27 cellular contexts compared by ENCODE assay signal in genomic region chr20:34849778-34850177, GRCh38.
"Had no signal": no experiment of that assay in that cellular context is flagged by ENCODE, and none has a peak within 500 bp of the region (broad histone marks: within the 10 kb centered on the region; RNA-seq: fewer than 3 reads in every experiment).

No MANE protein-coding gene starts in this region.

- H3K4me1 ChIP-seq: stomach, suprapubic skin, testis, thyroid gland, tibial artery, tibial nerve, transverse colon, upper lobe of left lung, upper lobe of right lung, uterus, vagina had no signal

- H3K27me3 ChIP-seq: stomach, suprapubic skin, testis, thyroid gland, tibial artery, tibial nerve, transverse colon, upper lobe of left lung, upper lobe of right lung, uterus, vagina had no signal

- H3K4me3 ChIP-seq: stomach, suprapubic skin, testis, thoracic aorta, thyroid gland, tibial artery, tibial nerve, transverse colon, upper lobe of left lung, upper lobe of right lung, uterus, vagina had no signal

- H3K27ac ChIP-seq: stomach, suprapubic skin, testis, thoracic aorta, thyroid gland, tibial artery, tibial nerve, transverse colon, upper lobe of left lung, upper lobe of right lung, uterus, vagina had no signal

- H3K9me3 ChIP-seq: stomach, suprapubic skin, testis, thoracic aorta, thyroid gland, tibial artery, tibial nerve, transverse colon, upper lobe of left lung, upper lobe of right lung, uterus, vagina had no signal

- ATAC-seq: stimulated activated effector memory CD8-positive, alpha-beta T cell treated with anti-CD3 and anti-CD28 coated beads, Interleukin-12 subunit alpha, Interleukin-12 subunit beta, amount 100 ng/mL, for 72 hours; stimulated activated memory B cell treated with anti-CD40 and anti-IgM and Interleukin-4, amounts not matched to agents 10 μg/mL and 1 μg/mL and 100 μg/mL, for 72 hours; stimulated activated naive B cell treated with anti-CD40 and anti-IgM and Interleukin-4, amounts not matched to agents 10 μg/mL and 1 μg/mL and 100 μg/mL, for 72 hours; stimulated activated naive CD8-positive, alpha-beta T cell treated with anti-CD3 and anti-CD28 coated beads, Interleukin-15, amount 100 ng/mL, for 72 hours; stimulated activated naive CD8-positive, alpha-beta T cell treated with anti-CD3 and anti-CD28 coated beads, Interleukin-15, Interleukin-2, amounts not matched to agents 100 U/mL and 50 U/mL, for 24 hours; upper lobe of right lung had no signal

- DNase-seq: stimulated activated CD4-positive, alpha-beta T cell treated with anti-CD3 and anti-CD28 coated beads, Interleukin-2, amount 100 ng/mL, for 48 hours; stimulated activated CD4-positive, alpha-beta T cell treated with anti-CD3 and anti-CD28 coated beads, Interleukin-4, amount 100 ng/mL, for 1 hour; stimulated activated CD4-positive, alpha-beta T cell treated with anti-CD3 and anti-CD28 coated beads, Interleukin-4, amount 100 ng/mL, for 24 hours; stimulated activated CD4-positive, alpha-beta T cell treated with anti-CD3 and anti-CD28 coated beads, Interleukin-4, amount 100 ng/mL, for 4 hours; stimulated activated CD8-positive, alpha-beta memory T cell treated with anti-CD3 and anti-CD28 coated beads, Interleukin-4, amount 100 ng/mL, for 48 hours; stimulated activated naive B cell treated with anti-CD40 and anti-IgM and Interleukin-4, amounts not matched to agents 10 μg/mL and 1 μg/mL and 100 μg/mL, for 72 hours; stimulated activated naive CD4-positive, alpha-beta T cell; stimulated activated naive CD4-positive, alpha-beta T cell treated with Interleukin-2 at 50 U/mL for 16 hours; stimulated activated naive CD8-positive, alpha-beta T cell treated with anti-CD3 and anti-CD28 coated beads, Interleukin-15, amount 100 ng/mL, for 72 hours; stimulated activated naive CD8-positive, alpha-beta T cell treated with anti-CD3 and anti-CD28 coated beads, Interleukin-15, Interleukin-2, amounts not matched to agents 100 U/mL and 50 U/mL, for 24 hours; stomach; substantia nigra; testis; thyroid gland; tibial artery; transverse colon; trophoblast cell; upper lobe of right lung; uterus had no signal

- FAIRE-seq: urothelium cell line had no signal

- H3K36me3 ChIP-seq: uterus had no signal
